ENCODE assay signal across 8 cellular contexts in the genomic region with DNA sequence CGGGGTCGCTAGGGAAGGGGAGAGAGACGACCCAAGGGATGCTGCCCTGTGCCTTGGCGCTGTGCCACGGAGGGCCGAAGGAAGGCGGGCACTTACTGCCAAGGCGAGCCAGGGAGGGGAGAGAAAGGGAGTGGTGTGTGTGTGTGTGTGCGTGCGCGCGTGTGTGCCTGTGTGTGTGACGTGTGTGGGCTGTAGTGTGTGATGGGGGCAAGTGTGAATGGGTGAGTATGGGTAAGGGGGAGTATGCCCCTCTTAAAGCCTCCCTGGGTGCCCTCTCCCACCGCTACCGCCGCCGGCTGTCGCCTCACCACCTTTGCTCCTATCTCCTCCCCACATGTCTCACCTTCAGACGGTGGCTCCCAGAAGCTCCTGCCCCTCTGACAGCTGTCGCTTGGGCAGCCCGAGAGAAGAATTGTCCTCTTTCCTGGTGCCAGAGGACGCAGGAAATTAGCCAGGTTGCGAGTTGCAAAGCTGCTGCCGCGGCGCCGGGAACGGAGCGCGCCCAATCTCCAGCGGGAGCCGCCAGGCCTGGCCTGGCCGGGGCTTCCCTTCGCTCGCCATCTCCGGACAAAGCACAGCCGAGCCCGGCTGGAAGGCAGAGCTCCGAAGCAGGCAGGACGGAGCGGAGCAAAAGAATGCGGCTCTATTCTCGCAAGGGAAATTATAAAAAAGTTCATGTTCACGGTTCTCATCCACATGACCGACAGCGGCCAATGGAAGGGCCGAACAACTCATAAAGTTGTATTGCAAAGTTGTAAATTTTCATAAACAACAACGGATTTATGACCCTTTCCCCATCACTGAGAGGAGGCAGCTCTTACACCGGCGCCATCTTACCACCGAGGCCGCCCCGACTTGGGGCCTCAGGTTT. TPM values are rescaled to one million over a fixed set of nuclear protein-coding genes. Genes with fewer than 3 reads are reported as not detected.
DNase-seq lines count a peak whose midpoint lies in the region; ATAC-seq, FAIRE-seq and TF ChIP-seq lines count a peak whose summit lies in the region.

HOXA3 (minus strand) TSS at position 639 of the 871 bp plus-strand sequence. CDS start 41,943 bp downstream, outside the sequence.

- 78% methylated on average over 41 of the region's 53 CpGs for WGBS in A549 (ENCODE audit: missing lambda C conversion rate)
- 5 to 16% methylated on average over 45 to 53 of the region's 53 CpGs for WGBS in lung, 2 donors

- H3K4me3 ChIP-seq in A549 (peak within 1 kb of the TSS; percentile 49; the same call in 1 of the 3 replicates), HAP-1 (peak within 1 kb of the TSS; percentile 58), lung (peak within 1 kb of the TSS; percentile 16), vagina (peak within 1 kb of the TSS; percentile 49 to 57)

- no peak within 1 kb of the TSS for H3K27ac Mint-ChIP-seq in activated T-helper 17 cell treated with anti-CD3 and anti-CD28 coated beads, Interleukin-2, amount 50 U/mL, for 72 hours

- H3K27me3 Mint-ChIP-seq in activated T-helper 17 cell treated with anti-CD3 and anti-CD28 coated beads, Interleukin-2, amount 50 U/mL, for 72 hours, result peaks cover 59% of the 10 kb centered on the region

- H3K9me3 ChIP-seq in A549 (no peaks in the 10 kb centered on the region), HAP-1 (no peaks in the 10 kb centered on the region), lung (ENCODE audit: control insufficient read depth in 2 of 2, insufficient read depth in 1 of 2, low read length in 1 of 2) (peaks cover 0 to 2% of the 10 kb centered on the region in 2 donors), vagina (no peaks in the 10 kb centered on the region)

- TF ChIP-seq POLR2A in A549 (IDR thresholded peaks at IDR 0.05; ENCODE audit: low read length), result no peak
- no peak for TF ChIP-seq POLR2A in vagina (IDR thresholded peaks at IDR 0.05)

- in situ Hi-C loops in HAP-1 (cut with MboI; ENCODE audit: low sequenced_read_pairs), result loop anchor here (25.0 kb wide), 1 partner anchor 940 kb away; the partner anchor contains the start of genes CBX3 and HNRNPA2B1

- H3K36me3 ChIP-seq in HAP-1 (replicated peaks) (peaks cover 11% of the 10 kb centered on the region), lung (ENCODE audit: control insufficient read depth in 2 of 2, insufficient read depth in 2 of 2, low read length in 2 of 2) (no peaks in the 10 kb centered on the region), vagina (no peaks in the 10 kb centered on the region)

- H3K27me3 ChIP-seq in HAP-1 (ENCODE audit: low read depth) (no peaks in the 10 kb centered on the region), lung (ENCODE audit: control insufficient read depth, insufficient read depth) (no peaks in the 10 kb centered on the region), vagina (no peaks in the 10 kb centered on the region)

- peak within 1 kb of the TSS; percentile 90 for H3K4me2 ChIP-seq in A549

- peak within 1 kb of the TSS; percentile 88 to 90; a peak in 5 of 6 replicates for H3K27ac ChIP-seq in A549
- H3K27ac ChIP-seq in lung (ENCODE audit: low read depth in 1 of 2, low read length in 1 of 2), result peak within 1 kb of the TSS in 1 of 2 donors; percentile 62
- H3K27ac ChIP-seq in vagina, result peak within 1 kb of the TSS; percentile 84

- no peaks in the 10 kb centered on the region for H3K9me3 Mint-ChIP-seq in activated T-helper 17 cell treated with anti-CD3 and anti-CD28 coated beads, Interleukin-2, amount 50 U/mL, for 72 hours

- no peak for TF ChIP-seq EP300 in A549 (IDR thresholded peaks at IDR 0.05)

- CTCF ChIA-PET in A549 (lab: Yijun Ruan, JAX), result interaction anchor here (0.7 to 4.2 kb wide), 9 partner anchors 9 to 1061 kb away, joined by 3 to 36 read pairs (median 6); partner anchors contain the start of gene HOXA5

- ATAC-seq in A549 (no peak), lung (ENCODE audit: insufficient read depth, low FRiP score) (no peak), HG03039 (IDR thresholded peaks at IDR 0.05; ENCODE audit: unreplicated experiment) (no peak), GM19324 (IDR thresholded peaks at IDR 0.05; ENCODE audit: low FRiP score, unreplicated experiment) (no peak), HG03565 (IDR thresholded peaks at IDR 0.05; ENCODE audit: unreplicated experiment) (no peak)
- ATAC-seq in activated T-helper 17 cell treated with anti-CD3 and anti-CD28 coated beads, Interleukin-2, amount 50 U/mL, for 72 hours (replicated peaks), result no peak

- peak within 1 kb of the TSS; percentile 68 for H3K4me3 Mint-ChIP-seq in activated T-helper 17 cell treated with anti-CD3 and anti-CD28 coated beads, Interleukin-2, amount 50 U/mL, for 72 hours

- TF ChIP-seq RAD21 in A549 (conservative IDR thresholded peaks at IDR 0.05 in 1 of 2, IDR thresholded peaks at IDR 0.05 in 1 of 2), result no peak

- TF ChIP-seq CTCF in A549 (IDR thresholded peaks at IDR 0.05) (no peak), lung (IDR thresholded peaks at IDR 0.05; ENCODE audit: control extremely low read depth, extremely low read depth) (no peak), vagina (IDR thresholded peaks at IDR 0.05) (no peak)

- H3K4me1 Mint-ChIP-seq in activated T-helper 17 cell treated with anti-CD3 and anti-CD28 coated beads, Interleukin-2, amount 50 U/mL, for 72 hours, result peaks cover 16% of the 10 kb centered on the region

- H3K36me3 Mint-ChIP-seq in activated T-helper 17 cell treated with anti-CD3 and anti-CD28 coated beads, Interleukin-2, amount 50 U/mL, for 72 hours (ENCODE audit: low read depth), result peaks cover 11% of the 10 kb centered on the region

- DNase-seq in A549 (ENCODE audit: low read depth in 1 of 2, low spot score in 1 of 2) (no peak), HAP-1 (ENCODE audit: low spot score in 2 of 2) (peak; percentile 80 to 89), lung (ENCODE audit: low spot score) (no peak), vagina (ENCODE audit: extremely low spot score in 2 of 2) (no peak)

- POLR2A ChIA-PET in A549 (lab: Yijun Ruan, JAX), result interaction anchor here (2.1 kb wide), 1 partner anchor 9 kb away, joined by 14 read pairs; no protein-coding TSS in a partner anchor

- H3K4me1 ChIP-seq in A549 (peaks cover 16% of the 10 kb centered on the region), HAP-1 (peaks cover 26% of the 10 kb centered on the region), lung (ENCODE audit: control insufficient read depth in 2 of 2, insufficient read depth in 2 of 2, low read length in 2 of 2) (peaks cover 0 to 23% of the 10 kb centered on the region in 2 donors), vagina (peaks cover 73% of the 10 kb centered on the region)

- intact Hi-C loops in vagina (cut with DNase I), result loop anchor here (10.0 kb wide), 1 partner anchor 947 kb away; the partner anchor contains the start of genes CBX3 and HNRNPA2B1

- FAIRE-seq in A549 (lab: Jason Lieb, UNC), result no peak

TF ChIP-seq in A549, 52 proteins besides CTCF, POLR2A, EP300 and RAD21:
- TF ChIP-seq CHD4 (IDR thresholded peaks at IDR 0.05; ENCODE audit: borderline replicate concordance), result no peak

RNA-seq across cellular contexts. Expression of gene HOXA3, which starts in this region (rescaled TPM):
- polyA plus RNA-seq in A549 (2011; rRNA removed), result 3.3 TPM in 2 replicates
- polyA plus RNA-seq in A549 (2012; cell fraction: cytosol; rRNA removed), result 6.1 and 9.5 TPM in 2 replicates
- 14.6 and 17.5 TPM in 2 replicates for polyA plus RNA-seq in A549 (2012; cell fraction: nucleus; rRNA removed)
- 5.8 to 11.4 TPM (median 8.7 TPM) in 3 replicates for polyA plus RNA-seq in A549 (2017; fragmentation: RNase III; extraction: RNeasy Plus Mini Kit Qiagen cat#74134 plus additional on column Dnase treatment)
- 1.5 and 2.5 TPM in 2 replicates for polyA minus RNA-seq in A549 (2011; rRNA and poly(A)+ RNA removed)
- total RNA-seq in activated T-helper 17 cell treated with anti-CD3 and anti-CD28 coated beads, Interleukin-2, amount 50 U/mL, for 72 hours, result not detected
- total RNA-seq in lung, result 10 to 100 TPM; 10.3 to 10.7 TPM
- polyA plus RNA-seq in lung, result 1 to 10 TPM; 1.9 to 2.3 TPM
- 3.9 TPM for total RNA-seq in vagina

Comparison
In these comparisons a context has a peak if more than half of its experiments do, and no peak if none do; other contexts are left out.
1. DNase-seq: peak in HAP-1 (2 of 2); none in A549 (0 of 2), lung (single experiment) and vagina (0 of 2).
2. Peak in every context shown above with its lines, with median percentiles within 50 percentile points of each other: H3K4me3 ChIP-seq.